Comparison of ENCODE assay signal across 8 cellular contexts in genomic region chr5:141320225-141321169, GRCh38. TPM values are rescaled to one million over a fixed set of nuclear protein-coding genes. Genes with fewer than 3 reads are reported as not detected.
DNase-seq lines count a peak whose midpoint lies in the region; ATAC-seq and TF ChIP-seq lines count a peak whose summit lies in the region.

A gene with protein sequence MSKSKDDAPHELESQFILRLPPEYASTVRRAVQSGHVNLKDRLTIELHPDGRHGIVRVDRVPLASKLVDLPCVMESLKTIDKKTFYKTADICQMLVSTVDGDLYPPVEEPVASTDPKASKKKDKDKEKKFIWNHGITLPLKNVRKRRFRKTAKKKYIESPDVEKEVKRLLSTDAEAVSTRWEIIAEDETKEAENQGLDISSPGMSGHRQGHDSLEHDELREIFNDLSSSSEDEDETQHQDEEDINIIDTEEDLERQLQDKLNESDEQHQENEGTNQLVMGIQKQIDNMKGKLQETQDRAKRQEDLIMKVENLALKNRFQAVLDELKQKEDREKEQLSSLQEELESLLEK (minus strand): TSS chr5:141320784. CDS start chr5:141320044, 740 bp downstream.

- H3K27ac Mint-ChIP-seq in GM23338, result peak within 1 kb of the TSS; percentile 99
- H3K27ac Mint-ChIP-seq in naive thymus-derived CD8-positive, alpha-beta T cell, result peak within 1 kb of the TSS; percentile 97 to 100 (median 99)

- peak within 1 kb of the TSS; percentile 87 for H2AFZ ChIP-seq in GM23338

- peak within 1 kb of the TSS; percentile 95 for H3K4me3 Mint-ChIP-seq in GM23338
- peak within 1 kb of the TSS; percentile 92 to 100 (median 98) for H3K4me3 Mint-ChIP-seq in naive thymus-derived CD8-positive, alpha-beta T cell

- no peaks in the 10 kb centered on the region for H3K27me3 ChIP-seq in GM23338 (ENCODE audit: insufficient read depth)

- peaks cover 14% of the 10 kb centered on the region; the same call in 1 of the 2 replicates for H3K4me1 ChIP-seq in GM23338 (ENCODE audit: insufficient read depth)

- peak; percentile 86 to 88 for TF ChIP-seq CTCF in GM23338 (conservative IDR thresholded peaks at IDR 0.05; ENCODE audit: low read depth in 2 of 2)
- TF ChIP-seq CTCF in LNCAP (IDR thresholded peaks at IDR 0.05), result peak; percentile 95
- peak; percentile 88 for TF ChIP-seq CTCF in fibroblast of mammary gland (conservative IDR thresholded peaks at IDR 0.05; ENCODE audit: control insufficient read depth, insufficient read depth, low read depth, low read length)

- H3K4me2 ChIP-seq in GM23338, result peak within 1 kb of the TSS; percentile 80

- H3K79me2 ChIP-seq in GM23338 (replicated peaks; ENCODE audit: insufficient read depth), result peaks cover 42% of the 10 kb centered on the region

- H3K9me3 Mint-ChIP-seq in GM23338, result peaks cover 53% of the 10 kb centered on the region
- peaks cover 4 to 81% (median 48%) of the 10 kb centered on the region in 9 donors for H3K9me3 Mint-ChIP-seq in naive thymus-derived CD8-positive, alpha-beta T cell

- peaks cover 24% of the 10 kb centered on the region for H4K20me1 ChIP-seq in GM23338 (replicated peaks; ENCODE audit: insufficient read depth)

- POLR2A ChIA-PET in naive thymus-derived CD8-positive, alpha-beta T cell (lab: Charles Lee), result interaction anchor here (0.6 to 1.9 kb wide), 18 partner anchors 8 to 773 kb away, joined by 3 to 13 read pairs (median 5); partner anchors contain the start of genes DIAPH1, EIF4EBP3, HDAC3 and IK

- peak within 1 kb of the TSS; percentile 67 for H3K4me3 ChIP-seq in GM23338
- peak within 1 kb of the TSS; percentile 89 for H3K4me3 ChIP-seq in fibroblast of mammary gland (ENCODE audit: control insufficient read depth, low read depth, low read length)

- H3K27ac ChIP-seq in GM23338 (ENCODE audit: low read depth), result peak within 1 kb of the TSS; percentile 92

- H3F3A ChIP-seq in GM23338 (replicated peaks; ENCODE audit: low read depth), result no peaks in the 10 kb centered on the region

- DNase-seq in ELF-1 (ENCODE audit: low read depth, low spot score) (peak; percentile 96), GM23338 (ENCODE audit: low spot score) (peak; percentile 97), RPMI8226 (peak; percentile 95), fibroblast of mammary gland (ENCODE audit: low read depth) (peak; percentile 94)
- peak; percentile 85 to 87 for DNase-seq in activated T-helper 1 cell treated with anti-CD3 and anti-CD28 coated beads, Interleukin-2, amount 50 U/mL, for 16 hours (ENCODE audit: low read depth in 1 of 2, low spot score in 1 of 2)
- peak; percentile 86 to 96 (median 90) for DNase-seq in naive thymus-derived CD8-positive, alpha-beta T cell
- DNase-seq in stimulated activated naive CD4-positive, alpha-beta T cell (lab: John Stamatoyannopoulos, UW), result peak; percentile 83 to 95 (median 87)

- no peaks in the 10 kb centered on the region for H3K9me2 ChIP-seq in GM23338 (ENCODE audit: insufficient read depth)

- peaks cover 10% of the 10 kb centered on the region for H3K4me1 Mint-ChIP-seq in GM23338
- H3K4me1 Mint-ChIP-seq in naive thymus-derived CD8-positive, alpha-beta T cell, result peaks cover 20 to 31% (median 28%) of the 10 kb centered on the region in 4 donors

- H3K36me3 ChIP-seq in GM23338 (ENCODE audit: insufficient read depth), result peaks cover 13% of the 10 kb centered on the region

- peak; percentile 96 for ATAC-seq in GM23338
- ATAC-seq in naive thymus-derived CD8-positive, alpha-beta T cell, result peak; percentile 88 to 89

- H3K36me3 Mint-ChIP-seq in GM23338 (ENCODE audit: low read depth), result peaks cover 51% of the 10 kb centered on the region
- peaks cover 28 to 71% (median 35%) of the 10 kb centered on the region in 3 donors for H3K36me3 Mint-ChIP-seq in naive thymus-derived CD8-positive, alpha-beta T cell

- H3K27me3 Mint-ChIP-seq in GM23338 (ENCODE audit: insufficient read depth, low read depth, poor library complexity), result peaks cover 15% of the 10 kb centered on the region
- peaks cover 0 to 4% (median 1%) of the 10 kb centered on the region in 5 donors for H3K27me3 Mint-ChIP-seq in naive thymus-derived CD8-positive, alpha-beta T cell

TF ChIP-seq in GM23338, 12 proteins besides CTCF, POLR2A, EP300 and RAD21:
- TF ChIP-seq EZH2 (IDR thresholded peaks at IDR 0.05; ENCODE audit: low read depth, unreplicated experiment), result no peak
- peak; percentile 99 for TF ChIP-seq POLR2AphosphoS5 (IDR thresholded peaks at IDR 0.05; ENCODE audit: low read depth)
- no peak for TF ChIP-seq ZNF331 (CRISPR knock-in tag; IDR thresholded peaks at IDR 0.05; ENCODE audit: low read depth)
- TF ChIP-seq STAT1 (IDR thresholded peaks at IDR 0.05; ENCODE audit: unreplicated experiment), result no peak
- peak; percentile 82 for TF ChIP-seq CREB1 (CRISPR knock-in tag; IDR thresholded peaks at IDR 0.05; ENCODE audit: low read depth)
- TF ChIP-seq, protein P1, sequence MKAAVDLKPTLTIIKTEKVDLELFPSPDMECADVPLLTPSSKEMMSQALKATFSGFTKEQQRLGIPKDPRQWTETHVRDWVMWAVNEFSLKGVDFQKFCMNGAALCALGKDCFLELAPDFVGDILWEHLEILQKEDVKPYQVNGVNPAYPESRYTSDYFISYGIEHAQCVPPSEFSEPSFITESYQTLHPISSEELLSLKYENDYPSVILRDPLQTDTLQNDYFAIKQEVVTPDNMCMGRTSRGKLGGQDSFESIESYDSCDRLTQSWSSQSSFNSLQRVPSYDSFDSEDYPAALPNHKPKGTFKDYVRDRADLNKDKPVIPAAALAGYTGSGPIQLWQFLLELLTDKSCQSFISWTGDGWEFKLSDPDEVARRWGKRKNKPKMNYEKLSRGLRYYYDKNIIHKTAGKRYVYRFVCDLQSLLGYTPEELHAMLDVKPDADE (IDR thresholded peaks at IDR 0.05), result peak; percentile 50
- TF ChIP-seq NANOG (IDR thresholded peaks at IDR 0.05; ENCODE audit: borderline replicate concordance), result no peak
- TF ChIP-seq ZNF114 (CRISPR knock-in tag; IDR thresholded peaks at IDR 0.05), result no peak
TF ChIP-seq in GM23338: peak in this region for 3.

RNA-seq across cellular contexts. Expression of the gene that starts here (rescaled TPM):
- 92.0 and 107 TPM in 2 replicates for total RNA-seq in GM23338 (2014; rRNA removed; shearing (Covaris generic))
- polyA plus RNA-seq in GM23338 (2016; fragmentation: Nextera tagmentation; extraction: Ambion mirVana), result 187 and 217 TPM in 2 replicates
- 100 to 1,000 TPM; 139 to 141 TPM for total RNA-seq in naive thymus-derived CD8-positive, alpha-beta T cell
- 100 to 1,000 TPM; 206 to 230 (median 230) TPM for polyA plus RNA-seq in naive thymus-derived CD8-positive, alpha-beta T cell

Comparison
In these comparisons a context has a peak if more than half of its experiments do, and no peak if none do; other contexts are left out.
1. Peak in every context shown above with its lines: DNase-seq, ATAC-seq, H3K4me3 ChIP-seq and H3K27ac ChIP-seq.